In genomic region chr14:74347096-74347794, GRCh38 we compare ENCODE assay signal across 1 cellular context.
TF ChIP-seq lines count a peak whose summit lies in the region.

No MANE protein-coding gene starts in this region.

TF ChIP-seq in H1, 55 proteins besides CTCF, POLR2A, EP300 and RAD21 (continued from another document):
- TF ChIP-seq TCF12 (IDR thresholded peaks at IDR 0.05; ENCODE audit: low read depth, low read length) (0 out of 2 replicates have a peak, but pooled peaks have one; percentile 53), BACH1 (IDR thresholded peaks at IDR 0.05; ENCODE audit: low read length) (no peak), SIN3A (conservative IDR thresholded peaks at IDR 0.05 in 1 of 2, IDR thresholded peaks at IDR 0.05 in 1 of 2; ENCODE audit: low read depth in 1 of 2, low read length in 2 of 2) (peak; percentile 39 to 56; a peak in 1 of 4 replicates), CREB1 (IDR thresholded peaks at IDR 0.05) (0 out of 2 replicates have a peak, but pooled peaks have one; percentile 6), TBP (IDR thresholded peaks at IDR 0.05; ENCODE audit: low read depth, low read length) (peak; percentile 45; the same call in 1 of the 2 replicates), MAX (IDR thresholded peaks at IDR 0.05) (no peak), HDAC2 (IDR thresholded peaks at IDR 0.05; ENCODE audit: borderline replicate concordance in 1 of 2, low read depth in 2 of 2, low read length in 2 of 2) (peak in 1 of 2 experiments; percentile 37; a peak in 2 of 4 replicates), TAF1 (IDR thresholded peaks at IDR 0.05; ENCODE audit: low read depth, low read length) (peak; percentile 52; the same call in 1 of the 2 replicates), RXRA (IDR thresholded peaks at IDR 0.05; ENCODE audit: insufficient read depth, low read depth, low read length) (no peak), KDM1A (IDR thresholded peaks at IDR 0.05; ENCODE audit: borderline replicate concordance, low read length) (peak; percentile 35; the same call in 1 of the 2 replicates), CTBP2 (IDR thresholded peaks at IDR 0.05; ENCODE audit: borderline replicate concordance, insufficient read depth, insufficient read length, low read length) (no peak), NRF1 (IDR thresholded peaks at IDR 0.05; ENCODE audit: low read depth, low read length) (no peak), CHD7 (IDR thresholded peaks at IDR 0.05; ENCODE audit: insufficient replicate concordance, low read length) (no peak)
